ENCODE assay signal across 17 cellular contexts in genomic region chr7:6401536-6401935, GRCh38. TPM values are rescaled to one million over a fixed set of nuclear protein-coding genes. Genes with fewer than 3 reads are reported as not detected.
DNase-seq lines count a peak whose midpoint lies in the region; ATAC-seq and TF ChIP-seq lines count a peak whose summit lies in the region.
"Had no signal": no experiment of that assay in that cellular context is flagged by ENCODE, and none has a peak within 500 bp of the region (broad histone marks: within the 10 kb centered on the region; RNA-seq: fewer than 3 reads in every experiment).

No MANE protein-coding gene starts in this region.

- H3K27ac Mint-ChIP-seq in GM23338, result peak overlapping the region; percentile 29
- peak overlapping the region; percentile 82 for H3K27ac Mint-ChIP-seq in progenitor cell of endocrine pancreas
- H3K27ac Mint-ChIP-seq: CD4-positive, CD25-positive, alpha-beta regulatory T cell had no signal

- H3K79me2 ChIP-seq in GM23338 (replicated peaks; ENCODE audit: insufficient read depth), result peaks cover 61% of the 10 kb centered on the region

- peaks cover 61% of the 10 kb centered on the region for H4K20me1 ChIP-seq in GM23338 (replicated peaks; ENCODE audit: insufficient read depth)

- H3F3A ChIP-seq in GM23338 (replicated peaks; ENCODE audit: low read depth), result peaks cover 13% of the 10 kb centered on the region

- no peak overlapping the region for H2AFZ ChIP-seq in GM23338
- H2AFZ ChIP-seq: GM23248 had no signal

- H3K9me3 Mint-ChIP-seq in GM23338 (no peaks in the 10 kb centered on the region), progenitor cell of endocrine pancreas (ENCODE audit: low read depth) (no peaks in the 10 kb centered on the region)
- H3K9me3 Mint-ChIP-seq: CD4-positive, CD25-positive, alpha-beta regulatory T cell had no signal

- H3K9me3 ChIP-seq in RWPE2 (ENCODE audit: severe bottlenecking), result no peaks in the 10 kb centered on the region

- TF ChIP-seq CTCF in GM23338 (conservative IDR thresholded peaks at IDR 0.05; ENCODE audit: low read depth in 2 of 2), result no peak
- no peak for TF ChIP-seq CTCF in RWPE2 (IDR thresholded peaks at IDR 0.05; ENCODE audit: poor library complexity, severe bottlenecking)
- TF ChIP-seq CTCF in progenitor cell of endocrine pancreas (IDR thresholded peaks at IDR 0.05; ENCODE audit: unreplicated experiment), result no peak

- H3K4me3 Mint-ChIP-seq in GM23338 (no peak overlapping the region), progenitor cell of endocrine pancreas (ENCODE audit: low read depth) (no peak overlapping the region)
- H3K4me3 Mint-ChIP-seq: CD4-positive, CD25-positive, alpha-beta regulatory T cell had no signal

- H3K27me3 Mint-ChIP-seq in GM23338 (ENCODE audit: insufficient read depth, low read depth, poor library complexity) (peaks cover 20% of the 10 kb centered on the region), progenitor cell of endocrine pancreas (no peaks in the 10 kb centered on the region)
- H3K27me3 Mint-ChIP-seq: CD4-positive, CD25-positive, alpha-beta regulatory T cell had no signal

- H3K36me3 ChIP-seq in GM23338 (ENCODE audit: insufficient read depth), result peaks cover 38% of the 10 kb centered on the region
- H3K36me3 ChIP-seq in RWPE2 (ENCODE audit: low read depth), result peaks cover 69% of the 10 kb centered on the region

- no peaks in the 10 kb centered on the region for H3K27me3 ChIP-seq in GM23338 (ENCODE audit: insufficient read depth)
- H3K27me3 ChIP-seq in RWPE2 (ENCODE audit: insufficient read depth, poor library complexity, severe bottlenecking), result no peaks in the 10 kb centered on the region

- no peaks in the 10 kb centered on the region for H3K9me2 ChIP-seq in GM23338 (ENCODE audit: insufficient read depth)

- H3K4me1 Mint-ChIP-seq in GM23338 (peaks cover 15% of the 10 kb centered on the region; the same call in 2 of the 3 replicates), progenitor cell of endocrine pancreas (ENCODE audit: low read depth) (peaks cover 12% of the 10 kb centered on the region)

- H3K4me2 ChIP-seq in GM23338, result no peak overlapping the region

- no peak overlapping the region for H3K4me3 ChIP-seq in GM23338
- H3K4me3 ChIP-seq in RWPE2 (ENCODE audit: severe bottlenecking), result no peak overlapping the region
- H3K4me3 ChIP-seq: GM23248, K562 had no signal

- H3K4me1 ChIP-seq in GM23338 (ENCODE audit: insufficient read depth) (peaks cover 8% of the 10 kb centered on the region), RWPE2 (ENCODE audit: insufficient read depth, poor library complexity, severe bottlenecking) (peaks cover 33% of the 10 kb centered on the region)

- ATAC-seq in GM23338 (no peak), RWPE2 (ENCODE audit: low read depth) (no peak), GM21717 (IDR thresholded peaks at IDR 0.05; ENCODE audit: unreplicated experiment) (no peak)
- ATAC-seq: K562 had no signal

- H3K36me3 Mint-ChIP-seq in GM23338 (ENCODE audit: low read depth), result peaks cover 69% of the 10 kb centered on the region
- H3K36me3 Mint-ChIP-seq in progenitor cell of endocrine pancreas (ENCODE audit: insufficient read depth), result peaks cover 32% of the 10 kb centered on the region

- DNase-seq in GM23338 (ENCODE audit: low spot score) (no peak), RWPE2 (ENCODE audit: low spot score) (no peak), epithelial cell of prostate (ENCODE audit: low read depth, low spot score) (no peak), progenitor cell of endocrine pancreas (ENCODE audit: low spot score, unreplicated experiment) (no peak), cerebellar nuclear complex (lab: John Stamatoyannopoulos, UW) (no peak), NCI-H82 treated with DMSO at 0.1 percent for 48 hours (lab: John Stamatoyannopoulos, UW; ENCODE audit: unreplicated experiment) (no peak), GM19240 (ENCODE audit: insufficient read length, low spot score) (no peak)
- DNase-seq: CD4-positive, CD25-positive, alpha-beta regulatory T cell; DMS79; GM23248; NCI-H1436; NCI-H2029; NCI-H2171 treated with DMSO at 0.1 percent for 48 hours; NCI-H446 treated with DMSO at 0.1 percent for 48 hours; OCI-M1 had no signal

- H3K27ac ChIP-seq in GM23338 (ENCODE audit: low read depth) (peak overlapping the region; percentile 74; the same call in 1 of the 2 replicates), RWPE2 (ENCODE audit: poor library complexity, severe bottlenecking) (peak overlapping the region; percentile 78), epithelial cell of prostate (peak overlapping the region; percentile 89)
- H3K27ac ChIP-seq: GM23248 had no signal

TF ChIP-seq in GM23338, 12 proteins besides CTCF, POLR2A, EP300 and RAD21 (continues in another document):
- TF ChIP-seq EZH2phosphoT487 (IDR thresholded peaks at IDR 0.05; ENCODE audit: unreplicated experiment), result no peak
- no peak for TF ChIP-seq ZNF114 (CRISPR knock-in tag; IDR thresholded peaks at IDR 0.05)
- no peak for TF ChIP-seq JUNB (IDR thresholded peaks at IDR 0.05; ENCODE audit: unreplicated experiment)
- TF ChIP-seq REST (IDR thresholded peaks at IDR 0.05; ENCODE audit: unreplicated experiment), result no peak

RNA-seq across cellular contexts. Expression of gene RAC1, which starts 27.2 kb away (rescaled TPM):
- 142 and 150 TPM in 2 replicates for total RNA-seq in GM23338 (2014; rRNA removed; shearing (Covaris generic))
- polyA plus RNA-seq in GM23338 (2016; fragmentation: Nextera tagmentation; extraction: Ambion mirVana), result 844 and 859 TPM in 2 replicates
- total RNA-seq in progenitor cell of endocrine pancreas, result 203 and 210 TPM in 2 replicates

RNA-seq across cellular contexts. Expression of gene DAGLB, which starts 46.2 kb away (rescaled TPM):
- 26.0 and 28.5 TPM in 2 replicates for total RNA-seq in GM23338 (2014; rRNA removed; shearing (Covaris generic))
- polyA plus RNA-seq in GM23338 (2016; fragmentation: Nextera tagmentation; extraction: Ambion mirVana), result 11.1 and 13.8 TPM in 2 replicates
- total RNA-seq in progenitor cell of endocrine pancreas, result 30.3 and 31.2 TPM in 2 replicates

RNA-seq across cellular contexts. Expression of gene FAM220A, which starts 52.8 kb away (rescaled TPM):
- total RNA-seq in GM23338 (2014; rRNA removed; shearing (Covaris generic)), result 23.6 and 25.1 TPM in 2 replicates
- polyA plus RNA-seq in GM23338 (2016; fragmentation: Nextera tagmentation; extraction: Ambion mirVana), result 11.0 and 12.8 TPM in 2 replicates
- total RNA-seq in progenitor cell of endocrine pancreas, result 17.3 and 18.0 TPM in 2 replicates
